ENCODE assay signal across 17 cellular contexts in the genomic region with DNA sequence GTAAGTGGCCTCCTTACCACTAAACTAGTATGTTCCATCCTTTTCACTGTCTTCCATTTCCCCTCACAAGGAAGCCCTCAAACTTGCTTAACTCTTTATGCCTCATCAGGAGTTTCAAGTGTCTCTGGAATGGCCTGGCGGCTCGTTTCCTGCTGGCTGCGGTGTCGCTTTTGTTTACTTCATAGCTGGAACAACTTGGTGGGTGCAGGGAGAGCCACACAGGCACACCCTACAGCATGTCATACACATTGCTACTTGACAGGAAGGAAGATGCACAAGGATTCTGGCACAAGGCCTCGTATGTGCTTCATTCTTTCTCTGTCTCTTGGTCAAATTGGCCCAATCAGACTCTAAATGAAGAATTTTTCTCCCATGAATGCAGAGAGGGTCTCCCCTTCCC.
A peak's percentile ranks its signal among the peaks of the same experiment; 100 is the strongest.
DNase-seq lines count a peak whose midpoint lies in the region; ATAC-seq and TF ChIP-seq lines count a peak whose summit lies in the region.
"Had no signal": no experiment of that assay in that cellular context is flagged by ENCODE, and none has a peak within 500 bp of the region (broad histone marks: within the 10 kb centered on the region; RNA-seq: fewer than 3 reads in every experiment).

No MANE protein-coding gene starts in this region.

- H3K27ac Mint-ChIP-seq in T-helper 2 cell treated with Interferon-gamma antibody and Interleukin-4, amounts not matched to agents 5 μg/mL and 100 μg/mL, for 36 hours, result peak overlapping the region; percentile 65
- H3K27ac Mint-ChIP-seq in activated naive CD4-positive, alpha-beta T cell treated with anti-CD3 and anti-CD28 coated beads, Interleukin-2, amount 50 U/mL, for 24 hours, result peak overlapping the region; percentile 73
- H3K27ac Mint-ChIP-seq in CD14-positive monocyte, result no peak overlapping the region

- H3K9ac ChIP-seq in neuronal stem cell (ENCODE audit: low read depth, low read length, poor library complexity), result no peak overlapping the region

- H2BK120ac ChIP-seq in neuronal stem cell (ENCODE audit: low read depth, low read length), result no peak overlapping the region

- no peak overlapping the region for H3K18ac ChIP-seq in neuronal stem cell (ENCODE audit: low read length)

- no peak overlapping the region for H2BK5ac ChIP-seq in neuronal stem cell (ENCODE audit: low read length)

- no peaks in the 10 kb centered on the region for H3K4me1 ChIP-seq in neuronal stem cell (ENCODE audit: control insufficient read depth in 2 of 2, insufficient read depth in 1 of 2, low read depth in 1 of 2, low read length in 2 of 2)
- H3K4me1 ChIP-seq: BE2C had no signal

- no peak overlapping the region for H3K4ac ChIP-seq in neuronal stem cell (ENCODE audit: low read length)

- TF ChIP-seq CTCF in CD14-positive monocyte (IDR thresholded peaks at IDR 0.05), result no peak

- H3K14ac ChIP-seq in neuronal stem cell (ENCODE audit: low read length), result no peak overlapping the region

- H3K4me1 Mint-ChIP-seq in T-helper 2 cell treated with Interferon-gamma antibody and Interleukin-4, amounts not matched to agents 5 μg/mL and 100 μg/mL, for 36 hours (ENCODE audit: low read depth), result peaks cover 12% of the 10 kb centered on the region
- peaks cover 48% of the 10 kb centered on the region for H3K4me1 Mint-ChIP-seq in activated naive CD4-positive, alpha-beta T cell treated with anti-CD3 and anti-CD28 coated beads, Interleukin-2, amount 50 U/mL, for 24 hours
- no peaks in the 10 kb centered on the region for H3K4me1 Mint-ChIP-seq in CD14-positive monocyte

- no peaks in the 10 kb centered on the region for H3K27me3 ChIP-seq in neuronal stem cell (ENCODE audit: control insufficient read depth in 3 of 3, insufficient read depth in 3 of 3, low read depth in 1 of 3, low read length in 3 of 3)
- H3K27me3 ChIP-seq: BE2C had no signal

- H2BK15ac ChIP-seq in neuronal stem cell (ENCODE audit: low read length), result no peak overlapping the region

- ATAC-seq in HG02970 (IDR thresholded peaks at IDR 0.05; ENCODE audit: low FRiP score, unreplicated experiment), result no peak

- H3K4me3 ChIP-seq in neuronal stem cell (ENCODE audit: low read length in 2 of 2), result no peak overlapping the region

- H2BK12ac ChIP-seq in neuronal stem cell (ENCODE audit: low read length), result no peak overlapping the region

- no peak overlapping the region for H2AK5ac ChIP-seq in neuronal stem cell (ENCODE audit: low read depth, low read length)

- no peak overlapping the region for H3K23ac ChIP-seq in neuronal stem cell (ENCODE audit: low read depth, low read length, poor library complexity)

- DNase-seq in T-helper 2 cell treated with Interferon-gamma antibody and Interleukin-4, amounts not matched to agents 5 μg/mL and 100 μg/mL, for 36 hours (ENCODE audit: low spot score), result no peak
- DNase-seq in T-helper 2 cell (no peak), left kidney (ENCODE audit: low read depth, low spot score) (peak; percentile 46), neuronal stem cell (ENCODE audit: low spot score) (no peak), CD14-positive monocyte (ENCODE audit: low spot score) (no peak)
- no peak for DNase-seq in activated naive CD4-positive, alpha-beta T cell treated with Interleukin-2 at 50 U/mL for 16 hours
- DNase-seq: 8988T, BE2C, DMS79 treated with DMSO at 0.1 percent for 48 hours, HCEC 1CT, NCI-H187, NCI-H2171, NCI-H446, NCI-H748 treated with DMSO at 0.1 percent for 48 hours, OCI-M1 had no signal

- H3K4me2 ChIP-seq in neuronal stem cell (ENCODE audit: insufficient read depth, low read length, poor library complexity, severe bottlenecking), result no peak overlapping the region

- intact Hi-C loops in CD14-positive monocyte (cut with micrococcal nuclease), result no loop called here

- H3K9me3 Mint-ChIP-seq in T-helper 2 cell treated with Interferon-gamma antibody and Interleukin-4, amounts not matched to agents 5 μg/mL and 100 μg/mL, for 36 hours, result no peaks in the 10 kb centered on the region
- no peaks in the 10 kb centered on the region for H3K9me3 Mint-ChIP-seq in activated naive CD4-positive, alpha-beta T cell treated with anti-CD3 and anti-CD28 coated beads, Interleukin-2, amount 50 U/mL, for 24 hours
- H3K9me3 Mint-ChIP-seq in CD14-positive monocyte, result peaks cover 0 to 6% (median 0%) of the 10 kb centered on the region in 7 donors

- no peaks in the 10 kb centered on the region for H3K9me3 ChIP-seq in neuronal stem cell (replicated peaks in 1 of 2; ENCODE audit: control insufficient read depth in 2 of 2, insufficient read depth in 1 of 2, low read depth in 1 of 2, low read length in 2 of 2)
- H3K9me3 ChIP-seq: BE2C had no signal

- no CpG with 5 or more reads among the region's 5 CpGs for WGBS in neuronal stem cell (ENCODE audit: extremely low coverage in 2 of 2, insufficient read length in 2 of 2, insufficient replicate concordance in 1 of 2), 2 donors

- H4K91ac ChIP-seq in neuronal stem cell (ENCODE audit: low read depth, low read length, poor library complexity), result no peak overlapping the region

- no peak overlapping the region for H3K27ac ChIP-seq in neuronal stem cell (replicated peaks; ENCODE audit: low read length)

- H3K79me1 ChIP-seq in neuronal stem cell (ENCODE audit: low read depth, low read length), result no peaks in the 10 kb centered on the region

- no peak overlapping the region for H3K4me3 Mint-ChIP-seq in T-helper 2 cell treated with Interferon-gamma antibody and Interleukin-4, amounts not matched to agents 5 μg/mL and 100 μg/mL, for 36 hours
- H3K4me3 Mint-ChIP-seq in activated naive CD4-positive, alpha-beta T cell treated with anti-CD3 and anti-CD28 coated beads, Interleukin-2, amount 50 U/mL, for 24 hours, result no peak overlapping the region
- H3K4me3 Mint-ChIP-seq in CD14-positive monocyte, result no peak overlapping the region

- no peaks in the 10 kb centered on the region for H3K36me3 ChIP-seq in neuronal stem cell (replicated peaks in 1 of 2; ENCODE audit: control insufficient read depth in 2 of 2, insufficient read depth in 2 of 2, low read length in 2 of 2)
- H3K36me3 ChIP-seq: BE2C had no signal

- H2AFZ ChIP-seq in neuronal stem cell (ENCODE audit: low read length), result peak overlapping the region; percentile 18

- H3K36me3 Mint-ChIP-seq in T-helper 2 cell treated with Interferon-gamma antibody and Interleukin-4, amounts not matched to agents 5 μg/mL and 100 μg/mL, for 36 hours (ENCODE audit: low read depth), result no peaks in the 10 kb centered on the region
- no peaks in the 10 kb centered on the region for H3K36me3 Mint-ChIP-seq in activated naive CD4-positive, alpha-beta T cell treated with anti-CD3 and anti-CD28 coated beads, Interleukin-2, amount 50 U/mL, for 24 hours
- H3K36me3 Mint-ChIP-seq in CD14-positive monocyte, result no peaks in the 10 kb centered on the region

- H3K27me3 Mint-ChIP-seq in T-helper 2 cell treated with Interferon-gamma antibody and Interleukin-4, amounts not matched to agents 5 μg/mL and 100 μg/mL, for 36 hours (ENCODE audit: low read depth), result no peaks in the 10 kb centered on the region
- no peaks in the 10 kb centered on the region for H3K27me3 Mint-ChIP-seq in activated naive CD4-positive, alpha-beta T cell treated with anti-CD3 and anti-CD28 coated beads, Interleukin-2, amount 50 U/mL, for 24 hours
- H3K27me3 Mint-ChIP-seq in CD14-positive monocyte (ENCODE audit: low read depth in 3 of 3), result peaks cover 3 to 9% (median 5%) of the 10 kb centered on the region in 3 donors

- no peak overlapping the region for H4K8ac ChIP-seq in neuronal stem cell (ENCODE audit: low read depth, low read length)

Comparison
In these comparisons a context has a peak if more than half of its experiments do, and no peak if none do; other contexts are left out.
1. H3K27ac Mint-ChIP-seq: peak in T-helper 2 cell treated with Interferon-gamma antibody and Interleukin-4, amounts not matched to agents 5 μg/mL and 100 μg/mL, for 36 hours (single experiment) and activated naive CD4-positive, alpha-beta T cell treated with anti-CD3 and anti-CD28 coated beads, Interleukin-2, amount 50 U/mL, for 24 hours (single experiment); none in CD14-positive monocyte (0 of 7).